14 cellular contexts compared by ENCODE assay signal in the genomic region with DNA sequence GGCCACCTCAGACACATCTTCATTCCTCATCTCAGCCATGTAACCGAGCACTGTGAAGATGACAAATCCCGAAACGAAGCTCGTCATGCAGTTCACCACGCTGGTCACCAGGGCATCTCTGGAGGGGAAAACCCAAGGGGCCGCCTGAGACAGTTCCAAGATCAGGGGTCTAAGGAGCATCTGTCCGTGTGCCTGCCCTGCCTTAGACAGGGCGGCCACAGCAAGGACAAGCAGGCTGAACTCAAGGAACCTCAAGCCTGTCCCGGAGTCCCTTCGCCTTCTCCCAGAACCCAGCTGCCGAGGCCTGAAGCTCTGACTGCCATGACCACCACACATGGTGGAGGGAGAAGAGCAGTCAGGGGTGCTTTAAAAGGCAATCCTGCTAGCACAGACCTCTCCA. TPM values are rescaled to one million over a fixed set of nuclear protein-coding genes. Genes with fewer than 3 reads are reported as not detected.
DNase-seq lines count a peak whose midpoint lies in the region; ATAC-seq, FAIRE-seq and TF ChIP-seq lines count a peak whose summit lies in the region.
"Had no signal": no experiment of that assay in that cellular context is flagged by ENCODE, and none has a peak within 500 bp of the region (broad histone marks: within the 10 kb centered on the region; RNA-seq: fewer than 3 reads in every experiment).

No MANE protein-coding gene starts in this region.

- H3K9me3 Mint-ChIP-seq in activated CD4-positive, alpha-beta T cell treated with anti-CD3 and anti-CD28 coated beads for 36 hours (ENCODE audit: low read depth) = no peaks in the 10 kb centered on the region
- no peaks in the 10 kb centered on the region for H3K9me3 Mint-ChIP-seq in activated naive CD4-positive, alpha-beta T cell treated with anti-CD3 and anti-CD28 coated beads, Interleukin-2, amount 10 ng/mL, durations not matched to agents 7 days and 5 days
- H3K9me3 Mint-ChIP-seq: nephron had no signal

- no peak overlapping the region for H4K91ac ChIP-seq in trophoblast cell (ENCODE audit: low read depth, low read length)

- H3K4me1 ChIP-seq in trophoblast cell (ENCODE audit: control insufficient read depth in 1 of 2, insufficient read depth in 2 of 2, low read length in 2 of 2) (no peaks in the 10 kb centered on the region), upper lobe of right lung (no peaks in the 10 kb centered on the region)

- H3K4me3 ChIP-seq in trophoblast cell (ENCODE audit: low read depth, low read length) (no peak overlapping the region), upper lobe of right lung (no peak overlapping the region)

- peak overlapping the region; percentile 36 for H2AK5ac ChIP-seq in trophoblast cell (ENCODE audit: low read length)

- no peak overlapping the region for H3K4ac ChIP-seq in trophoblast cell (ENCODE audit: low read depth, low read length)

- H2BK120ac ChIP-seq in trophoblast cell (ENCODE audit: insufficient read depth, low read length, poor library complexity) = no peak overlapping the region

- DNase-seq in activated CD4-positive, alpha-beta T cell treated with anti-CD3 and anti-CD28 coated beads for 36 hours = no peak
- no peak for DNase-seq in activated CD4-positive, alpha-beta T cell treated with anti-CD3 and anti-CD28 coated beads for 1 hour
- DNase-seq in trophoblast cell (peak; percentile 60 to 71), D721Med (ENCODE audit: insufficient read length, low spot score) (no peak), upper lobe of right lung (no peak)
- DNase-seq in activated naive CD4-positive, alpha-beta T cell treated with anti-CD3 and anti-CD28 coated beads, Interleukin-2, amount 10 ng/mL, durations not matched to agents 7 days and 5 days = no peak
- DNase-seq: 8988T; activated CD4-positive, alpha-beta T cell treated with anti-CD3 and anti-CD28 coated beads for 4 hours; small intestine had no signal

- H2BK5ac ChIP-seq in trophoblast cell (ENCODE audit: low read depth, low read length, poor library complexity) = no peak overlapping the region

- no peak overlapping the region for H3K18ac ChIP-seq in trophoblast cell (ENCODE audit: low read length)

- no peaks in the 10 kb centered on the region for H3K36me3 Mint-ChIP-seq in activated CD4-positive, alpha-beta T cell treated with anti-CD3 and anti-CD28 coated beads for 36 hours (ENCODE audit: low read depth)
- no peaks in the 10 kb centered on the region for H3K36me3 Mint-ChIP-seq in activated naive CD4-positive, alpha-beta T cell treated with anti-CD3 and anti-CD28 coated beads, Interleukin-2, amount 10 ng/mL, durations not matched to agents 7 days and 5 days
- H3K36me3 Mint-ChIP-seq: activated naive CD8-positive, alpha-beta T cell had no signal

- H3K9ac ChIP-seq in trophoblast cell (ENCODE audit: low read length) = no peak overlapping the region

- no peak overlapping the region for H3K27ac Mint-ChIP-seq in activated CD4-positive, alpha-beta T cell treated with anti-CD3 and anti-CD28 coated beads for 36 hours
- H3K27ac Mint-ChIP-seq in activated naive CD4-positive, alpha-beta T cell treated with anti-CD3 and anti-CD28 coated beads, Interleukin-2, amount 10 ng/mL, durations not matched to agents 7 days and 5 days = no peak overlapping the region
- H3K27ac Mint-ChIP-seq: activated naive CD8-positive, alpha-beta T cell; nephron had no signal

- H2BK12ac ChIP-seq in trophoblast cell (ENCODE audit: low read length) = no peak overlapping the region

- intact Hi-C loops in activated CD4-positive, alpha-beta T cell treated with anti-CD3 and anti-CD28 coated beads for 36 hours (cut with DNase I, micrococcal nuclease) = no loop called here
- intact Hi-C loops in upper lobe of right lung (cut with DNase I) = no loop called here

- POLR2A ChIA-PET in activated CD4-positive, alpha-beta T cell treated with anti-CD3 and anti-CD28 coated beads for 36 hours (lab: Charles Lee) = interaction anchor here (0.6 kb wide), 1 partner anchor 1714 kb away, joined by 3 read pairs; no protein-coding TSS in a partner anchor

- no peak overlapping the region for H4K12ac ChIP-seq in trophoblast cell (ENCODE audit: low read depth, low read length)

- H3K27ac ChIP-seq in trophoblast cell (ENCODE audit: low read depth, low read length) (no peak overlapping the region), upper lobe of right lung (no peak overlapping the region)

- TF ChIP-seq CTCF in D721Med (IDR thresholded peaks at IDR 0.05; ENCODE audit: insufficient read depth, missing control alignments) (no peak), upper lobe of right lung (IDR thresholded peaks at IDR 0.05) (no peak)

- no peak for FAIRE-seq in D721Med (lab: Jason Lieb, UNC)
- FAIRE-seq: keratinocyte, small intestine had no signal

- peaks cover 6% of the 10 kb centered on the region for H3K27me3 Mint-ChIP-seq in activated CD4-positive, alpha-beta T cell treated with anti-CD3 and anti-CD28 coated beads for 36 hours
- H3K27me3 Mint-ChIP-seq in activated naive CD4-positive, alpha-beta T cell treated with anti-CD3 and anti-CD28 coated beads, Interleukin-2, amount 10 ng/mL, durations not matched to agents 7 days and 5 days = peaks cover 41% of the 10 kb centered on the region

- CTCF ChIA-PET in activated CD4-positive, alpha-beta T cell treated with anti-CD3 and anti-CD28 coated beads for 36 hours (lab: Charles Lee) = interaction anchor here (0.6 kb wide), 1 partner anchor 40 kb away, joined by 3 read pairs; no protein-coding TSS in a partner anchor
- CTCF ChIA-PET in activated naive CD4-positive, alpha-beta T cell treated with anti-CD3 and anti-CD28 coated beads, Interleukin-2, amount 10 ng/mL, durations not matched to agents 7 days and 5 days (lab: Charles Lee) = no interaction called here

- no peaks in the 10 kb centered on the region for H3K9me3 ChIP-seq in trophoblast cell (ENCODE audit: insufficient read depth, low read depth, low read length)
- no peaks in the 10 kb centered on the region for H3K9me3 ChIP-seq in upper lobe of right lung

- H3K27me3 ChIP-seq in trophoblast cell (ENCODE audit: insufficient read depth, low read length) = no peaks in the 10 kb centered on the region
- no peaks in the 10 kb centered on the region for H3K27me3 ChIP-seq in upper lobe of right lung

- WGBS in trophoblast cell (ENCODE audit: extremely low coverage, insufficient coverage, insufficient read length) = no CpG with 5 or more reads among the region's 11 CpGs

- H3K4me1 Mint-ChIP-seq in activated CD4-positive, alpha-beta T cell treated with anti-CD3 and anti-CD28 coated beads for 36 hours = no peaks in the 10 kb centered on the region
- peaks cover 5% of the 10 kb centered on the region for H3K4me1 Mint-ChIP-seq in activated naive CD4-positive, alpha-beta T cell treated with anti-CD3 and anti-CD28 coated beads, Interleukin-2, amount 10 ng/mL, durations not matched to agents 7 days and 5 days
- H3K4me1 Mint-ChIP-seq: nephron had no signal

- H2AFZ ChIP-seq in trophoblast cell (ENCODE audit: insufficient read depth, low read length, poor library complexity) = no peak overlapping the region

- no peaks in the 10 kb centered on the region for H3K36me3 ChIP-seq in trophoblast cell (ENCODE audit: control insufficient read depth in 1 of 2, insufficient read depth in 2 of 2, low read length in 2 of 2)
- no peaks in the 10 kb centered on the region for H3K36me3 ChIP-seq in upper lobe of right lung

- H3K79me2 ChIP-seq in trophoblast cell (ENCODE audit: control insufficient read depth, insufficient read depth, low read length, poor library complexity) = no peaks in the 10 kb centered on the region

- no peak overlapping the region for H3K4me3 Mint-ChIP-seq in activated CD4-positive, alpha-beta T cell treated with anti-CD3 and anti-CD28 coated beads for 36 hours
- no peak overlapping the region for H3K4me3 Mint-ChIP-seq in activated naive CD4-positive, alpha-beta T cell treated with anti-CD3 and anti-CD28 coated beads, Interleukin-2, amount 10 ng/mL, durations not matched to agents 7 days and 5 days
- H3K4me3 Mint-ChIP-seq: activated naive CD8-positive, alpha-beta T cell; nephron had no signal

- no peak overlapping the region for H3K23ac ChIP-seq in trophoblast cell (ENCODE audit: low read length)

- peak; percentile 26 for ATAC-seq in activated CD4-positive, alpha-beta T cell treated with anti-CD3 and anti-CD28 coated beads for 36 hours
- ATAC-seq in GM21529 (IDR thresholded peaks at IDR 0.05; ENCODE audit: unreplicated experiment) (peak; percentile 81), HG03139 (IDR thresholded peaks at IDR 0.05; ENCODE audit: unreplicated experiment) (peak; percentile 60), upper lobe of right lung (no peak)

- no peak overlapping the region for H3K4me2 ChIP-seq in trophoblast cell (ENCODE audit: low read length)

- no peaks in the 10 kb centered on the region for H3K79me1 ChIP-seq in trophoblast cell (ENCODE audit: low read length)

- no peak overlapping the region for H3K14ac ChIP-seq in trophoblast cell (ENCODE audit: low read length)

- no peak overlapping the region for H4K8ac ChIP-seq in trophoblast cell (ENCODE audit: low read depth, low read length)

RNA-seq across cellular contexts. Expression of gene SLC6A4, which starts 22.7 kb away (rescaled TPM):
- not detected for total RNA-seq in activated CD4-positive, alpha-beta T cell treated with anti-CD3 and anti-CD28 coated beads for 36 hours
- polyA plus RNA-seq in trophoblast cell (2013) = 0.72 and 0.75 TPM in 2 replicates
- 72.9 TPM for total RNA-seq in upper lobe of right lung
- polyA plus RNA-seq: keratinocyte had no signal

Comparison
In these comparisons a context has a peak if more than half of its experiments do, and no peak if none do; other contexts are left out.
1. DNase-seq: peak in trophoblast cell (2 of 2); none in activated CD4-positive, alpha-beta T cell treated with anti-CD3 and anti-CD28 coated beads for 36 hours (single experiment), activated CD4-positive, alpha-beta T cell treated with anti-CD3 and anti-CD28 coated beads for 1 hour (single experiment), D721Med (single experiment), activated naive CD4-positive, alpha-beta T cell treated with anti-CD3 and anti-CD28 coated beads, Interleukin-2, amount 10 ng/mL, durations not matched to agents 7 days and 5 days (single experiment) and upper lobe of right lung (single experiment).
2. RNA of gene SLC6A4, which starts 22.7 kb away (total RNA-seq): 72.9 TPM in upper lobe of right lung (single experiment); not detected in activated CD4-positive, alpha-beta T cell treated with anti-CD3 and anti-CD28 coated beads for 36 hours; every median in the first group is over 10 times any median in the second.